In the genomic region with DNA sequence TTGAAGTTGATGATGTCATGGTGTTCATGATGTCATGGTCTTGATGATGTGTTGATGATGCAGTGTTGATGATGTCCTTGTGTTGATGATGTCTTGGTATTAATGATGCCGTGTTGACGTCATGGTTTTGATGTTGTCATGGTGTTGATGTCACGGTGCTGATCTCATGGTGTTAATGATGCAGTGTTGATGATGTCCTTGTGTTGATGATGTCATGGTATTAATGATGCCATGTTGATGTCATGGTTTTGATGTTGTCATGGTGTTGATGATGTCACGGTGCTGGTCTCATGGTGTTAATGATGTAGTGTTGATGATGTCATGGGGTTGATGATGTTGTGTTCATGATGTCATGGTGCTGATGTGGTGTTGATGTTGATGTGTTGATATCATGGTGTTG, we compare ENCODE assay signal across 15 cellular contexts. TPM values are rescaled to one million over a fixed set of nuclear protein-coding genes. Genes with fewer than 3 reads are reported as not detected.
DNase-seq lines count a peak whose midpoint lies in the region; FAIRE-seq and TF ChIP-seq lines count a peak whose summit lies in the region.
"Had no signal": no experiment of that assay in that cellular context is flagged by ENCODE, and none has a peak within 500 bp of the region (broad histone marks: within the 10 kb centered on the region; RNA-seq: fewer than 3 reads in every experiment).

No MANE protein-coding gene starts in this region.

- DNase-seq in activated effector memory CD4-positive, alpha-beta T cell treated with anti-CD3 and anti-CD28 coated beads, Interleukin-2, amount 50 U/mL, for 16 hours, result peak; percentile 21
- no peak for DNase-seq in activated effector memory CD4-positive, alpha-beta T cell treated with Interleukin-2 at 50 U/mL for 16 hours
- DNase-seq in LNCaP clone FGC (ENCODE audit: low read depth) (peak; percentile 13), astrocyte (ENCODE audit: low read depth) (peak; percentile 21), lung microvascular endothelial cell (ENCODE audit: low read depth in 2 of 2) (peak; percentile 19 to 26), NOMO-1 treated with DMSO at 0.1 percent for 48 hours (lab: John Stamatoyannopoulos, UW; ENCODE audit: unreplicated experiment) (no peak), COLO668 (lab: John Stamatoyannopoulos, UW; ENCODE audit: unreplicated experiment) (no peak), right atrium auricular region (ENCODE audit: low spot score) (no peak)
- DNase-seq: activated T-cell treated with anti-CD3 and anti-CD28 coated beads, Interleukin-2, amount 50 U/mL, for 4 hours; NCI-H1092; NCI-H524 treated with DMSO at 0.1 percent for 48 hours; retina; SHP77 had no signal

- TF ChIP-seq CTCF in LNCaP clone FGC (IDR thresholded peaks at IDR 0.05; ENCODE audit: control insufficient read depth, extremely low read depth, insufficient read depth), result no peak
- no peak for TF ChIP-seq CTCF in astrocyte (IDR thresholded peaks at IDR 0.05; ENCODE audit: insufficient read depth, low read depth, low read length)
- TF ChIP-seq CTCF in right atrium auricular region (IDR thresholded peaks at IDR 0.05), result no peak

- no peaks in the 10 kb centered on the region for H3K79me2 ChIP-seq in astrocyte (ENCODE audit: insufficient read depth, low read length)

- H3K9ac ChIP-seq in astrocyte (ENCODE audit: low read length), result no peak overlapping the region
- H3K9ac ChIP-seq: BLaER1 had no signal

- H3K27me3 ChIP-seq in astrocyte (ENCODE audit: insufficient read depth, low read length), result no peaks in the 10 kb centered on the region
- H3K27me3 ChIP-seq in right atrium auricular region, result no peaks in the 10 kb centered on the region

- no peaks in the 10 kb centered on the region for H3K4me1 Mint-ChIP-seq in astrocyte (ENCODE audit: low read depth, unreplicated experiment)

- H4K20me1 ChIP-seq in astrocyte (ENCODE audit: insufficient read depth, low read length), result no peaks in the 10 kb centered on the region
- H4K20me1 ChIP-seq: BLaER1 had no signal

- H3K27ac Mint-ChIP-seq in astrocyte (ENCODE audit: unreplicated experiment), result no peak overlapping the region

- H3K9me3 ChIP-seq in astrocyte (ENCODE audit: insufficient read depth, low read depth, low read length) (peaks cover 17% of the 10 kb centered on the region), right atrium auricular region (no peaks in the 10 kb centered on the region)
- H3K9me3 ChIP-seq: BLaER1 had no signal

- H2AFZ ChIP-seq in astrocyte (ENCODE audit: low read depth, low read length), result no peak overlapping the region

- FAIRE-seq in astrocyte (lab: Jason Lieb, UNC), result no peak

- H3K4me2 ChIP-seq in astrocyte (ENCODE audit: low read length), result no peak overlapping the region
- H3K4me2 ChIP-seq: BLaER1 had no signal

- H3K4me3 ChIP-seq in LNCaP clone FGC (ENCODE audit: low read depth, low read length), result no peak overlapping the region
- no peak overlapping the region for H3K4me3 ChIP-seq in astrocyte (ENCODE audit: insufficient read depth, low read depth, low read length)
- no peak overlapping the region for H3K4me3 ChIP-seq in right atrium auricular region
- H3K4me3 ChIP-seq: BLaER1 had no signal

- no peaks in the 10 kb centered on the region for H3K36me3 ChIP-seq in astrocyte (ENCODE audit: insufficient read depth, low read length)
- H3K36me3 ChIP-seq in right atrium auricular region, result no peaks in the 10 kb centered on the region
- H3K36me3 ChIP-seq: BLaER1 had no signal

- H3K4me3 Mint-ChIP-seq in astrocyte (ENCODE audit: unreplicated experiment), result no peak overlapping the region
- H3K4me3 Mint-ChIP-seq: activated T-cell treated with anti-CD3 and anti-CD28 coated beads, Interleukin-2, amount 50 U/mL, for 4 hours had no signal

- H3K9me3 Mint-ChIP-seq in astrocyte (ENCODE audit: unreplicated experiment), result no peaks in the 10 kb centered on the region
- H3K9me3 Mint-ChIP-seq: activated T-cell treated with anti-CD3 and anti-CD28 coated beads, Interleukin-2, amount 50 U/mL, for 4 hours had no signal

- H3K27ac ChIP-seq in astrocyte (ENCODE audit: low read depth, low read length) (no peak overlapping the region), right atrium auricular region (no peak overlapping the region)
- H3K27ac ChIP-seq: BLaER1 had no signal

- H3K36me3 Mint-ChIP-seq in astrocyte (ENCODE audit: low read depth, unreplicated experiment), result no peaks in the 10 kb centered on the region

- peaks cover 11% of the 10 kb centered on the region for H3K27me3 Mint-ChIP-seq in astrocyte (ENCODE audit: low read depth, unreplicated experiment)

- H3K4me1 ChIP-seq in astrocyte (ENCODE audit: insufficient read depth, low read length) (no peaks in the 10 kb centered on the region), right atrium auricular region (no peaks in the 10 kb centered on the region)

RNA-seq across cellular contexts. Expression of gene RIMBP2, which starts 48.0 kb away (rescaled TPM):
- total RNA-seq in astrocyte, result 2.2 TPM in 2 replicates
- total RNA-seq in lung microvascular endothelial cell, result not detected in 2 replicates
- total RNA-seq in right atrium auricular region, result under 1 TPM in 1 of 2 donors, not detected in 1; 0.04 TPM
- total RNA-seq: activated T-cell treated with anti-CD3 and anti-CD28 coated beads, Interleukin-2, amount 50 U/mL, for 4 hours; cardiac septum had no signal

Comparison
In these comparisons a context has a peak if more than half of its experiments do, and no peak if none do; other contexts are left out.
1. DNase-seq: peak in activated effector memory CD4-positive, alpha-beta T cell treated with anti-CD3 and anti-CD28 coated beads, Interleukin-2, amount 50 U/mL, for 16 hours (single experiment), LNCaP clone FGC (single experiment), astrocyte (single experiment) and lung microvascular endothelial cell (2 of 2); none in activated effector memory CD4-positive, alpha-beta T cell treated with Interleukin-2 at 50 U/mL for 16 hours (single experiment), NOMO-1 treated with DMSO at 0.1 percent for 48 hours (single experiment), COLO668 (single experiment) and right atrium auricular region (single experiment).